Comparison of ENCODE assay signal across 19 cellular contexts in genomic region chr3:183371672-183371968, GRCh38. TPM values are rescaled to one million over a fixed set of nuclear protein-coding genes. Genes with fewer than 3 reads are reported as not detected.
DNase-seq lines count a peak whose midpoint lies in the region; ATAC-seq, FAIRE-seq and TF ChIP-seq lines count a peak whose summit lies in the region.
"Had no signal": no experiment of that assay in that cellular context is flagged by ENCODE, and none has a peak within 500 bp of the region (broad histone marks: within the 10 kb centered on the region; RNA-seq: fewer than 3 reads in every experiment).

No MANE protein-coding gene starts in this region.

- H3K4me3 ChIP-seq in A549 (no peak overlapping the region), esophagus squamous epithelium (no peak overlapping the region), transverse colon (no peak overlapping the region)
- H3K4me3 ChIP-seq: left ventricle myocardium inferior had no signal

- TF ChIP-seq CTCF in A549 (IDR thresholded peaks at IDR 0.05) (no peak), Calu3 (IDR thresholded peaks at IDR 0.05; ENCODE audit: unreplicated experiment) (no peak), esophagus squamous epithelium (IDR thresholded peaks at IDR 0.05) (no peak), transverse colon (IDR thresholded peaks at IDR 0.05) (no peak)

- no peak overlapping the region for H3K4me3 Mint-ChIP-seq in Calu3 (ENCODE audit: low read depth, unreplicated experiment)
- H3K4me3 Mint-ChIP-seq in activated naive CD8-positive, alpha-beta T cell treated with anti-CD3 and anti-CD28 coated beads, Interleukin-2, amount 50 U/mL, for 24 hours: no peak overlapping the region
- H3K4me3 Mint-ChIP-seq: brain; dendritic cell treated with granulocyte-macrophage colony-stimulating factor and Interleukin-4, amounts not matched to agents 40 ng/mL and 50 ng/mL, for 4 days; T-helper 1 cell treated with Interleukin-12 subunit alpha and Interleukin-12 subunit beta and Interleukin-4 antibody, amounts not matched to agents 30 μg/mL and 1 μg/mL, for 36 hours had no signal

- H3K9me3 ChIP-seq in A549 (no peaks in the 10 kb centered on the region), esophagus squamous epithelium (no peaks in the 10 kb centered on the region), transverse colon (no peaks in the 10 kb centered on the region)
- H3K9me3 ChIP-seq: left ventricle myocardium inferior had no signal

- no peak for FAIRE-seq in A549 (lab: Jason Lieb, UNC)

- no peaks in the 10 kb centered on the region for H3K27me3 Mint-ChIP-seq in Calu3 (ENCODE audit: unreplicated experiment)
- peaks cover 3% of the 10 kb centered on the region for H3K27me3 Mint-ChIP-seq in activated naive CD8-positive, alpha-beta T cell treated with anti-CD3 and anti-CD28 coated beads, Interleukin-2, amount 50 U/mL, for 24 hours
- H3K27me3 Mint-ChIP-seq: brain had no signal

- CTCF ChIA-PET in A549 (lab: Yijun Ruan, JAX): interaction anchor here (0.7 to 2.8 kb wide), 3 partner anchors 11 to 226 kb away, joined by 4 to 14 read pairs (median 4); partner anchors contain the start of gene B3GNT5
- CTCF ChIA-PET in Calu3 (lab: Charles Lee): interaction anchor here (0.6 to 3.3 kb wide), 10 partner anchors 9 to 281 kb away, joined by 3 to 15 read pairs (median 4); no protein-coding TSS in a partner anchor

- peaks cover 50% of the 10 kb centered on the region for H3K4me1 Mint-ChIP-seq in Calu3 (ENCODE audit: low read depth, unreplicated experiment)
- peaks cover 39% of the 10 kb centered on the region for H3K4me1 Mint-ChIP-seq in activated naive CD8-positive, alpha-beta T cell treated with anti-CD3 and anti-CD28 coated beads, Interleukin-2, amount 50 U/mL, for 24 hours
- H3K4me1 Mint-ChIP-seq: brain had no signal

- intact Hi-C loops in Calu3 (cut with micrococcal nuclease; ENCODE audit: unreplicated experiment): no loop called here
- intact Hi-C loops in esophagus squamous epithelium (cut with DNase I): no loop called here
- intact Hi-C loops in transverse colon (cut with DNase I; ENCODE audit: low total_unique reads): no loop called here

- peak overlapping the region; percentile 90 for H3K27ac Mint-ChIP-seq in Calu3 (ENCODE audit: unreplicated experiment)
- peak overlapping the region; percentile 13 for H3K27ac Mint-ChIP-seq in activated naive CD8-positive, alpha-beta T cell treated with anti-CD3 and anti-CD28 coated beads, Interleukin-2, amount 50 U/mL, for 24 hours
- H3K27ac Mint-ChIP-seq: T-helper 1 cell treated with Interleukin-12 subunit alpha and Interleukin-12 subunit beta and Interleukin-4 antibody, amounts not matched to agents 30 μg/mL and 1 μg/mL, for 36 hours had no signal

- no peaks in the 10 kb centered on the region for H3K36me3 ChIP-seq in esophagus squamous epithelium
- H3K36me3 ChIP-seq in transverse colon: no peaks in the 10 kb centered on the region
- H3K36me3 ChIP-seq: left ventricle myocardium inferior, WERI-Rb-1 had no signal

- POLR2A ChIA-PET in A549 (lab: Yijun Ruan, JAX): interaction anchor here (0.7 to 1.0 kb wide), 3 partner anchors 64 to 118 kb away, joined by 3 to 5 read pairs (median 5); partner anchors contain the start of gene B3GNT5

- TF ChIP-seq EP300 in A549 (IDR thresholded peaks at IDR 0.05) (no peak), transverse colon (IDR thresholded peaks at IDR 0.05; ENCODE audit: low read depth) (no peak)

- TF ChIP-seq POLR2A in A549 (IDR thresholded peaks at IDR 0.05; ENCODE audit: low read length) (no peak), esophagus squamous epithelium (IDR thresholded peaks at IDR 0.05) (no peak), transverse colon (IDR thresholded peaks at IDR 0.05) (no peak)

- ATAC-seq in A549: no peak
- peak; percentile 25 for ATAC-seq in activated naive CD8-positive, alpha-beta T cell treated with anti-CD3 and anti-CD28 coated beads, Interleukin-2, amount 50 U/mL, for 24 hours
- no peak for ATAC-seq in HG03439 (IDR thresholded peaks at IDR 0.05; ENCODE audit: unreplicated experiment)
- no peak for ATAC-seq in HG03520 (IDR thresholded peaks at IDR 0.05; ENCODE audit: unreplicated experiment)
- no peak for ATAC-seq in GM18867 (IDR thresholded peaks at IDR 0.05; ENCODE audit: unreplicated experiment)

- TF ChIP-seq RAD21 in A549 (conservative IDR thresholded peaks at IDR 0.05 in 1 of 2, IDR thresholded peaks at IDR 0.05 in 1 of 2): no peak

- in situ Hi-C loops in transverse colon (cut with MboI; ENCODE audit: low pct_ligation_motif_present in 1 of 4, low pct_unique_long_range_greater_than_20kb in 1 of 4, low sequenced_read_pairs in 3 of 4): no loop called here

- no peaks in the 10 kb centered on the region for H3K27me3 ChIP-seq in esophagus squamous epithelium
- no peaks in the 10 kb centered on the region for H3K27me3 ChIP-seq in transverse colon

- peak overlapping the region; percentile 46; the same call in 2 of the 3 replicates for H3K4me2 ChIP-seq in A549

- BruUV-seq in Calu3 (replicated peaks; lab: Mats Ljungman, UMichigan): TSS peak; percentile 85

- H3K36me3 Mint-ChIP-seq in Calu3 (ENCODE audit: insufficient read depth, unreplicated experiment): peaks cover 7% of the 10 kb centered on the region
- peaks cover 1% of the 10 kb centered on the region for H3K36me3 Mint-ChIP-seq in activated naive CD8-positive, alpha-beta T cell treated with anti-CD3 and anti-CD28 coated beads, Interleukin-2, amount 50 U/mL, for 24 hours (ENCODE audit: low read depth)

- H3K27ac ChIP-seq in A549 (peak overlapping the region; percentile 83; a peak in 5 of 6 replicates), esophagus squamous epithelium (peak overlapping the region in 3 of 4 donors; percentile 68 to 86 (median 77)), transverse colon (no peak overlapping the region)
- H3K27ac ChIP-seq: left ventricle myocardium inferior, WERI-Rb-1 had no signal

- DNase-seq in A549 (ENCODE audit: low read depth in 1 of 2, low spot score in 1 of 2) (no peak), Calu3 (peak; percentile 34), esophagus squamous epithelium (lab: John Stamatoyannopoulos, UW) (no peak), transverse colon (no peak)
- no peak for DNase-seq in activated naive CD8-positive, alpha-beta T cell treated with anti-CD3 and anti-CD28 coated beads, Interleukin-2, amount 50 U/mL, for 24 hours
- DNase-seq: activated gamma-delta T cell, COR-L47, glutamatergic neuron, left ventricle myocardium inferior, NCI-H1930, NCI-H524, SIG-M5, WERI-Rb-1 had no signal

- WGBS in A549 (ENCODE audit: missing lambda C conversion rate): 55% methylated on average over 5 of the region's 5 CpGs
- 74 to 93% methylated on average over 3 to 5 of the region's 5 CpGs for WGBS in esophagus squamous epithelium, 2 donors
- 87 to 91% methylated on average over 4 to 5 of the region's 5 CpGs for WGBS in transverse colon (ENCODE audit: low coverage in 1 of 2), 2 donors

- peaks cover 3% of the 10 kb centered on the region for H3K9me3 Mint-ChIP-seq in Calu3 (ENCODE audit: low read depth, unreplicated experiment)
- no peaks in the 10 kb centered on the region for H3K9me3 Mint-ChIP-seq in activated naive CD8-positive, alpha-beta T cell treated with anti-CD3 and anti-CD28 coated beads, Interleukin-2, amount 50 U/mL, for 24 hours
- H3K9me3 Mint-ChIP-seq: brain; dendritic cell treated with granulocyte-macrophage colony-stimulating factor and Interleukin-4, amounts not matched to agents 40 ng/mL and 50 ng/mL, for 4 days; T-helper 1 cell treated with Interleukin-12 subunit alpha and Interleukin-12 subunit beta and Interleukin-4 antibody, amounts not matched to agents 30 μg/mL and 1 μg/mL, for 36 hours had no signal

- H3K4me1 ChIP-seq in A549 (peaks cover 27% of the 10 kb centered on the region), esophagus squamous epithelium (peaks cover 6 to 27% (median 21%) of the 10 kb centered on the region in 3 donors), transverse colon (peaks cover 0 to 23% (median 0%) of the 10 kb centered on the region in 4 donors)
- H3K4me1 ChIP-seq: left ventricle myocardium inferior had no signal

TF ChIP-seq in A549, 52 proteins besides CTCF, POLR2A, EP300 and RAD21:
- no peak for TF ChIP-seq CHD4 (IDR thresholded peaks at IDR 0.05; ENCODE audit: borderline replicate concordance)
- no peak for TF ChIP-seq ZFP36 (IDR thresholded peaks at IDR 0.05; ENCODE audit: borderline replicate concordance, partially characterized antibody)
- TF ChIP-seq RARB (CRISPR knock-in tag; IDR thresholded peaks at IDR 0.05): no peak
- no peak for TF ChIP-seq PHF8 (IDR thresholded peaks at IDR 0.05; ENCODE audit: borderline replicate concordance, low read depth)

RNA-seq across cellular contexts. Expression of gene MCF2L2, which starts 56.8 kb away (rescaled TPM):
- polyA plus RNA-seq in A549 (2011; rRNA removed) (0.05 and 0.12 TPM in 2 replicates), A549 (2017; fragmentation: RNase III; extraction: RNeasy Plus Mini Kit Qiagen cat#74134 plus additional on column Dnase treatment) (0.03 to 0.04 TPM in 2 of 3 replicates, not detected in the other)
- polyA plus RNA-seq in A549 (2012; cell fraction: cytosol; rRNA removed): 0.01 and 0.04 TPM in 2 replicates
- polyA plus RNA-seq in A549 (2012; cell fraction: nucleus; rRNA removed): 0.01 and 0.02 TPM in 2 replicates
- 0.05 and 0.41 TPM in 2 replicates for polyA minus RNA-seq in A549 (2011; rRNA and poly(A)+ RNA removed)
- total RNA-seq in Calu3 (2022) (0.27 and 0.35 TPM in 2 replicates), esophagus squamous epithelium (1 to 10 TPM in 3 of 4 donors, under 1 TPM in 1; 0.61 to 2.9 (median 1.3) TPM), transverse colon (1 to 10 TPM in 3 of 4 donors, under 1 TPM in 1; 0.20 to 3.7 (median 2.0) TPM)

Comparison
In these comparisons a context has a peak if more than half of its experiments do, and no peak if none do; other contexts are left out.
1. H3K27ac ChIP-seq: peak in A549 (2 of 2) and esophagus squamous epithelium (3 of 4); none in transverse colon (0 of 4).